Comparison of ENCODE assay signal across 8 cellular contexts in the genomic region with DNA sequence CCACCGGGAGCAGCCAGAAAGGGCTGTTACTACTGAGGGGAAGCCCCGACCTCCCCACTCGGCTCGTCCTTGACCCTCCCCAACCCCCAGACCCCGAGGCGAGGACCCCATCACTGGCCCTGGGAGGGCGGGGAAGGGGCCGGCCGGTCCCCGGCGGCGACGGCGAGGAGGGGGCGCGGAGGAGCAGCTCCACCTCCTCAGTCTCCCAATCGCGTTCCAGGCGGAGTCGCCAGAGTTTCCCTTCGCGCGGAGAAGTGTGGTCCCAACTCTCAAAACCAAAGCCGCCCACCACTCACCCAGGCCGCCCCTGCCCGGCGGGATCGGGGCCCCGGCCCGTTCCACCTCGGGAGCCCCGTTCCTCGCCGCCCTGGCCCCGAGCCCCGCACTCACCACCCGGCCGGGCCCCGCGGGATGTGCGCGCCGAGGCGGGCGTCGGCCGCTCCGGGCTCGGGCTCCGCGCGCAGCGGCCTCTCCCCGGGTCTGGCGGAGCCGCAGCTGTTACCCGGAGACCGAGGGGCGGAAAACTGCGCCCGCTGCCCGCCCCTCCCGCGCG. TPM values are rescaled to one million over a fixed set of nuclear protein-coding genes. Genes with fewer than 3 reads are reported as not detected.
A peak's percentile ranks its signal among the peaks of the same experiment; 100 is the strongest.
DNase-seq lines count a peak whose midpoint lies in the region; ATAC-seq, FAIRE-seq and TF ChIP-seq lines count a peak whose summit lies in the region.

No MANE protein-coding gene starts in this region.

- peak overlapping the region; percentile 86 for H3K4me3 Mint-ChIP-seq in GM23338
- H3K4me3 Mint-ChIP-seq in naive thymus-derived CD8-positive, alpha-beta T cell, result peak overlapping the region in 7 of 10 donors; percentile 15 to 88 (median 66)

- peaks cover 16% of the 10 kb centered on the region for H3K27me3 Mint-ChIP-seq in GM23338 (ENCODE audit: insufficient read depth, low read depth, poor library complexity)
- peaks cover 0 to 2% (median 0%) of the 10 kb centered on the region in 5 donors for H3K27me3 Mint-ChIP-seq in naive thymus-derived CD8-positive, alpha-beta T cell

- ATAC-seq in GM23338, result peak; percentile 2
- ATAC-seq in SK-N-SH treated with all-trans-retinoic acid at 6 μM for 48 hours, result peak; percentile 60
- ATAC-seq in naive thymus-derived CD8-positive, alpha-beta T cell, result peak in 1 of 2 donors; percentile 80

- DNase-seq in C1 segment of cervical spinal cord (lab: John Stamatoyannopoulos, UW) (peak in 10 of 14 donors; percentile 40 to 84 (median 68)), GM23338 (ENCODE audit: low spot score) (peak; percentile 64), fibroblast of mammary gland (ENCODE audit: low read depth) (no peak), NOMO-1 treated with dmso at 0.1 percent for 144 hours (lab: John Stamatoyannopoulos, UW; ENCODE audit: unreplicated experiment) (no peak), H54 (ENCODE audit: insufficient read length, low spot score) (no peak)
- peak in 2 of 10 donors; percentile 55 for DNase-seq in naive thymus-derived CD8-positive, alpha-beta T cell
- no peak for DNase-seq in activated effector memory CD4-positive, alpha-beta T cell treated with anti-CD3 and anti-CD28 coated beads, Interleukin-2, amount 50 U/mL, for 16 hours

- peak overlapping the region; percentile 81; the same call in 1 of the 2 replicates for H3K27ac ChIP-seq in GM23338 (ENCODE audit: low read depth)

- H3K4me1 Mint-ChIP-seq in GM23338, result peaks cover 64% of the 10 kb centered on the region
- peaks cover 3 to 13% (median 9%) of the 10 kb centered on the region in 4 donors for H3K4me1 Mint-ChIP-seq in naive thymus-derived CD8-positive, alpha-beta T cell

- H3K79me2 ChIP-seq in GM23338 (replicated peaks; ENCODE audit: insufficient read depth), result peaks cover 55% of the 10 kb centered on the region

- TF ChIP-seq POLR2A in H54 (IDR thresholded peaks at IDR 0.05; ENCODE audit: low read depth, low read length), result no peak

- no peak for FAIRE-seq in H54 (lab: Jason Lieb, UNC)

- peak overlapping the region; percentile 92; the same call in 1 of the 2 replicates for H3K27ac Mint-ChIP-seq in GM23338
- no peak overlapping the region for H3K27ac Mint-ChIP-seq in naive thymus-derived CD8-positive, alpha-beta T cell

- H4K20me1 ChIP-seq in GM23338 (replicated peaks; ENCODE audit: insufficient read depth), result peaks cover 17% of the 10 kb centered on the region

- TF ChIP-seq CTCF in GM23338 (conservative IDR thresholded peaks at IDR 0.05; ENCODE audit: low read depth in 2 of 2), result no peak
- no peak for TF ChIP-seq CTCF in fibroblast of mammary gland (conservative IDR thresholded peaks at IDR 0.05; ENCODE audit: control insufficient read depth, insufficient read depth, low read depth, low read length)

- peaks cover 3% of the 10 kb centered on the region; the same call in 1 of the 3 replicates for H3K9me3 Mint-ChIP-seq in GM23338
- H3K9me3 Mint-ChIP-seq in naive thymus-derived CD8-positive, alpha-beta T cell, result no peaks in the 10 kb centered on the region

- peak overlapping the region; percentile 86 for H3K4me2 ChIP-seq in GM23338

- no peaks in the 10 kb centered on the region for H3K9me2 ChIP-seq in GM23338 (ENCODE audit: insufficient read depth)

- H3K36me3 Mint-ChIP-seq in GM23338 (ENCODE audit: low read depth), result peaks cover 50% of the 10 kb centered on the region
- H3K36me3 Mint-ChIP-seq in naive thymus-derived CD8-positive, alpha-beta T cell, result peaks cover 0 to 4% (median 0%) of the 10 kb centered on the region in 3 donors

- H3F3A ChIP-seq in GM23338 (replicated peaks; ENCODE audit: low read depth), result peaks cover 30% of the 10 kb centered on the region

- peaks cover 35% of the 10 kb centered on the region for H3K4me1 ChIP-seq in GM23338 (ENCODE audit: insufficient read depth)

- H3K4me3 ChIP-seq in GM23338 (peak overlapping the region; percentile 84), fibroblast of mammary gland (ENCODE audit: control insufficient read depth, low read depth, low read length) (peak overlapping the region; percentile 61)

- POLR2A ChIA-PET in naive thymus-derived CD8-positive, alpha-beta T cell (lab: Charles Lee), result interaction anchor here (1.4 kb wide), 1 partner anchor 86 kb away, joined by 3 read pairs; no protein-coding TSS in a partner anchor

- peaks cover 10% of the 10 kb centered on the region for H3K36me3 ChIP-seq in GM23338 (ENCODE audit: insufficient read depth)

- no peaks in the 10 kb centered on the region for H3K27me3 ChIP-seq in GM23338 (ENCODE audit: insufficient read depth)

- H2AFZ ChIP-seq in GM23338, result no peak overlapping the region

TF ChIP-seq in GM23338, 12 proteins besides CTCF, POLR2A, EP300 and RAD21:
- no peak for TF ChIP-seq ZNF331 (CRISPR knock-in tag; IDR thresholded peaks at IDR 0.05; ENCODE audit: low read depth)
- TF ChIP-seq POLR2AphosphoS5 (IDR thresholded peaks at IDR 0.05; ENCODE audit: low read depth), result peak; percentile 55; the same call in 1 of the 2 replicates

TF ChIP-seq in SK-N-SH treated with all-trans-retinoic acid at 6 μM for 48 hours, 23 proteins besides CTCF, POLR2A, EP300 and RAD21:
- TF ChIP-seq ARNTL (CRISPR knock-in tag; IDR thresholded peaks at IDR 0.05; ENCODE audit: borderline replicate concordance, low read depth) (no peak), ESRRG (CRISPR knock-in tag; IDR thresholded peaks at IDR 0.05) (no peak)
TF ChIP-seq in SK-N-SH treated with all-trans-retinoic acid at 6 μM for 48 hours: peak in this region for 0.

RNA-seq across cellular contexts. Expression of gene PLXNB1, which starts 0.9 kb away (rescaled TPM):
- total RNA-seq in GM23338 (2014; rRNA removed; shearing (Covaris generic)), result 144 and 164 TPM in 2 replicates
- 49.0 and 49.3 TPM in 2 replicates for polyA plus RNA-seq in GM23338 (2016; fragmentation: Nextera tagmentation; extraction: Ambion mirVana)
- 1 to 10 TPM; 2.0 to 3.2 TPM for total RNA-seq in naive thymus-derived CD8-positive, alpha-beta T cell
- polyA plus RNA-seq in naive thymus-derived CD8-positive, alpha-beta T cell, result not detected

RNA-seq across cellular contexts. Expression of gene CCDC51, which starts 11.0 kb away (rescaled TPM):
- 24.1 and 28.9 TPM in 2 replicates for total RNA-seq in GM23338 (2014; rRNA removed; shearing (Covaris generic))
- 20.8 and 22.2 TPM in 2 replicates for polyA plus RNA-seq in GM23338 (2016; fragmentation: Nextera tagmentation; extraction: Ambion mirVana)
- total RNA-seq in naive thymus-derived CD8-positive, alpha-beta T cell, result 1 to 10 TPM; 4.6 to 4.7 TPM
- polyA plus RNA-seq in naive thymus-derived CD8-positive, alpha-beta T cell, result 10 to 100 TPM in 2 of 3 donors, 1 to 10 TPM in 1; 8.6 to 12.9 (median 11.8) TPM

RNA-seq across cellular contexts. Expression of gene TMA7, which starts 11.1 kb away (rescaled TPM):
- 362 and 419 TPM in 2 replicates for total RNA-seq in GM23338 (2014; rRNA removed; shearing (Covaris generic))
- 2,089 and 2,333 TPM in 2 replicates for polyA plus RNA-seq in GM23338 (2016; fragmentation: Nextera tagmentation; extraction: Ambion mirVana)
- 100 to 1,000 TPM; 274 to 291 TPM for total RNA-seq in naive thymus-derived CD8-positive, alpha-beta T cell
- 100 to 1,000 TPM; 714 to 931 (median 847) TPM for polyA plus RNA-seq in naive thymus-derived CD8-positive, alpha-beta T cell

RNA-seq across cellular contexts. Expression of gene ATRIP, which starts 17.6 kb away (rescaled TPM):
- total RNA-seq in GM23338 (2014; rRNA removed; shearing (Covaris generic)), result 17.3 and 17.6 TPM in 2 replicates
- polyA plus RNA-seq in GM23338 (2016; fragmentation: Nextera tagmentation; extraction: Ambion mirVana), result 5.8 and 6.1 TPM in 2 replicates
- total RNA-seq in naive thymus-derived CD8-positive, alpha-beta T cell, result 10 to 100 TPM; 13.2 to 13.5 TPM
- polyA plus RNA-seq in naive thymus-derived CD8-positive, alpha-beta T cell, result 10 to 100 TPM in 2 of 3 donors, 1 to 10 TPM in 1; 8.9 to 17.5 (median 13.1) TPM

RNA-seq across cellular contexts. Expression of gene FBXW12, which starts 56.9 kb away (rescaled TPM):
- not detected in 2 replicates for total RNA-seq in GM23338 (2014; rRNA removed; shearing (Covaris generic))
- 0.21 and 0.73 TPM in 2 replicates for polyA plus RNA-seq in GM23338 (2016; fragmentation: Nextera tagmentation; extraction: Ambion mirVana)
- not detected for total RNA-seq in naive thymus-derived CD8-positive, alpha-beta T cell
- polyA plus RNA-seq in naive thymus-derived CD8-positive, alpha-beta T cell, result not detected

Comparison
In these comparisons a context has a peak if more than half of its experiments do, and no peak if none do; other contexts are left out.
1. DNase-seq: peak in C1 segment of cervical spinal cord (10 of 14) and GM23338 (single experiment); none in fibroblast of mammary gland (single experiment), NOMO-1 treated with dmso at 0.1 percent for 144 hours (single experiment), H54 (single experiment) and activated effector memory CD4-positive, alpha-beta T cell treated with anti-CD3 and anti-CD28 coated beads, Interleukin-2, amount 50 U/mL, for 16 hours (single experiment).
2. RNA of gene PLXNB1, which starts 0.9 kb away (total RNA-seq): 144 to 164 TPM in GM23338; 2.0 to 3.2 TPM in naive thymus-derived CD8-positive, alpha-beta T cell; every median in the first group is over 10 times any median in the second.